ENCODE assay signal across 22 cellular contexts in genomic region chr1:7664147-7664892, GRCh38.
DNase-seq lines count a peak whose midpoint lies in the region; ATAC-seq and TF ChIP-seq lines count a peak whose summit lies in the region.
"Had no signal": no experiment of that assay in that cellular context is flagged by ENCODE, and none has a peak within 500 bp of the region (broad histone marks: within the 10 kb centered on the region; RNA-seq: fewer than 3 reads in every experiment).

No MANE protein-coding gene starts in this region.

- H3K36me3 ChIP-seq in heart right ventricle (no peaks in the 10 kb centered on the region), neuronal stem cell (replicated peaks in 1 of 2; ENCODE audit: control insufficient read depth in 2 of 2, insufficient read depth in 2 of 2, low read length in 2 of 2) (no peaks in the 10 kb centered on the region), osteoblast (ENCODE audit: insufficient read depth, low read length) (no peaks in the 10 kb centered on the region)
- H3K36me3 ChIP-seq in BLaER1 treated with 17β-estradiol and CSF1 and Interleukin-3, amounts not matched to agents 10 nM and 100 nM = no peaks in the 10 kb centered on the region
- H3K36me3 ChIP-seq: BE2C had no signal

- intact Hi-C loops in right cardiac atrium (cut with DNase I) (loop anchor here in 1 of 4 donors (10.0 kb wide), 1 partner anchor 240 kb away; no protein-coding TSS in a partner anchor), heart right ventricle (cut with DNase I) (loop anchor here in 1 of 10 donors (10.0 kb wide), 1 partner anchor 240 kb away; no protein-coding TSS in a partner anchor)

- H2AFZ ChIP-seq in neuronal stem cell (ENCODE audit: low read length) = no peak overlapping the region
- H2AFZ ChIP-seq in osteoblast (ENCODE audit: low read length) = no peak overlapping the region

- peak overlapping the region; percentile 47 for H2BK120ac ChIP-seq in neuronal stem cell (ENCODE audit: low read depth, low read length)

- H2BK5ac ChIP-seq in neuronal stem cell (ENCODE audit: low read length) = peak overlapping the region; percentile 29

- no peaks in the 10 kb centered on the region; a peak in 1 of 22 replicates for H4K20me1 ChIP-seq in BLaER1 treated with 17β-estradiol and CSF1 and Interleukin-3, amounts not matched to agents 10 nM and 100 nM
- no peaks in the 10 kb centered on the region for H4K20me1 ChIP-seq in osteoblast (ENCODE audit: insufficient read depth, low read length)

- H3K4me3 ChIP-seq in right cardiac atrium (ENCODE audit: low read length) (no peak overlapping the region), heart right ventricle (no peak overlapping the region), neuronal stem cell (ENCODE audit: low read length in 2 of 2) (no peak overlapping the region), osteoblast (ENCODE audit: insufficient read depth, low read length) (no peak overlapping the region)
- H3K4me3 ChIP-seq in BLaER1 treated with 17β-estradiol and CSF1 and Interleukin-3, amounts not matched to agents 10 nM and 100 nM = no peak overlapping the region
- H3K4me3 ChIP-seq: GM12878 had no signal

- no peak overlapping the region for H3K14ac ChIP-seq in neuronal stem cell (ENCODE audit: low read length)

- H3K27me3 ChIP-seq in right cardiac atrium (ENCODE audit: control insufficient read depth, insufficient read depth) = no peaks in the 10 kb centered on the region
- H3K27me3 ChIP-seq in heart right ventricle = peaks cover 0 to 4% (median 0%) of the 10 kb centered on the region in 7 donors
- H3K27me3 ChIP-seq in BLaER1 treated with 17β-estradiol and CSF1 and Interleukin-3, amounts not matched to agents 10 nM and 100 nM = no peaks in the 10 kb centered on the region
- H3K27me3 ChIP-seq in neuronal stem cell (ENCODE audit: control insufficient read depth in 3 of 3, insufficient read depth in 3 of 3, low read depth in 1 of 3, low read length in 3 of 3) = peaks cover 0 to 7% (median 0%) of the 10 kb centered on the region in 3 experiments
- no peaks in the 10 kb centered on the region for H3K27me3 ChIP-seq in osteoblast (ENCODE audit: insufficient read depth, low read length)
- H3K27me3 ChIP-seq: BE2C had no signal

- H3K23ac ChIP-seq in neuronal stem cell (ENCODE audit: low read depth, low read length, poor library complexity) = peak overlapping the region; percentile 65

- peak overlapping the region; percentile 75 for H2AK5ac ChIP-seq in neuronal stem cell (ENCODE audit: low read depth, low read length)

- H4K8ac ChIP-seq in neuronal stem cell (ENCODE audit: low read depth, low read length) = no peak overlapping the region

- no peak overlapping the region for H3K27ac ChIP-seq in right cardiac atrium (ENCODE audit: low read length)
- no peak overlapping the region for H3K27ac ChIP-seq in heart right ventricle
- no peak overlapping the region for H3K27ac ChIP-seq in BLaER1 treated with 17β-estradiol and CSF1 and Interleukin-3, amounts not matched to agents 10 nM and 100 nM
- no peak overlapping the region for H3K27ac ChIP-seq in neuronal stem cell (replicated peaks; ENCODE audit: low read length)
- no peak overlapping the region for H3K27ac ChIP-seq in osteoblast (ENCODE audit: low read depth, low read length)

- H2BK15ac ChIP-seq in neuronal stem cell (ENCODE audit: low read length) = no peak overlapping the region

- H3K4me2 ChIP-seq in BLaER1 treated with 17β-estradiol and CSF1 and Interleukin-3, amounts not matched to agents 10 nM and 100 nM = peak overlapping the region in 8 of 11 experiments; percentile 28 to 81 (median 72); a peak in 12 of 22 replicates
- H3K4me2 ChIP-seq in neuronal stem cell (ENCODE audit: insufficient read depth, low read length, poor library complexity, severe bottlenecking) (no peak overlapping the region), osteoblast (ENCODE audit: insufficient read depth, low read length) (no peak overlapping the region)

- no peak overlapping the region for H3K9ac ChIP-seq in BLaER1 treated with 17β-estradiol and CSF1 and Interleukin-3, amounts not matched to agents 10 nM and 100 nM
- peak overlapping the region; percentile 21 for H3K9ac ChIP-seq in neuronal stem cell (ENCODE audit: low read depth, low read length, poor library complexity)

- no peak overlapping the region for H3K4ac ChIP-seq in neuronal stem cell (ENCODE audit: low read length)

- H3K4me1 ChIP-seq in right cardiac atrium (ENCODE audit: control insufficient read depth, insufficient read depth, low read length) (no peaks in the 10 kb centered on the region), heart right ventricle (peaks cover 0 to 6% (median 3%) of the 10 kb centered on the region in 9 donors), neuronal stem cell (ENCODE audit: control insufficient read depth in 2 of 2, insufficient read depth in 1 of 2, low read depth in 1 of 2, low read length in 2 of 2) (peaks cover 15 to 19% of the 10 kb centered on the region in 2 donors), osteoblast (ENCODE audit: insufficient read depth, low read length) (no peaks in the 10 kb centered on the region)
- H3K4me1 ChIP-seq in BLaER1 treated with 17β-estradiol and CSF1 and Interleukin-3, amounts not matched to agents 10 nM and 100 nM = peaks cover 0 to 60% (median 33%) of the 10 kb centered on the region in 10 experiments; a peak in 17 of 20 replicates

- ATAC-seq in right cardiac atrium (no peak), heart right ventricle (no peak), HG02623 (IDR thresholded peaks at IDR 0.05; ENCODE audit: unreplicated experiment) (no peak)
- ATAC-seq: GM12878 had no signal

- H3K18ac ChIP-seq in neuronal stem cell (ENCODE audit: low read length) = peak overlapping the region; percentile 57

- no peaks in the 10 kb centered on the region for H3K79me2 ChIP-seq in osteoblast (ENCODE audit: insufficient read depth, low read length)

- no peak for TF ChIP-seq CTCF in heart right ventricle (IDR thresholded peaks at IDR 0.05)
- no peak for TF ChIP-seq CTCF in osteoblast (IDR thresholded peaks at IDR 0.05; ENCODE audit: extremely low read depth, low read depth, low read length)

- H4K91ac ChIP-seq in neuronal stem cell (ENCODE audit: low read depth, low read length, poor library complexity) = no peak overlapping the region

- peak overlapping the region; percentile 58 for H2BK12ac ChIP-seq in neuronal stem cell (ENCODE audit: low read length)

- H3K9me3 ChIP-seq in right cardiac atrium (ENCODE audit: control insufficient read depth, low read length) = no peaks in the 10 kb centered on the region
- no peaks in the 10 kb centered on the region for H3K9me3 ChIP-seq in heart right ventricle
- no peaks in the 10 kb centered on the region for H3K9me3 ChIP-seq in BLaER1 treated with 17β-estradiol and CSF1 and Interleukin-3, amounts not matched to agents 10 nM and 100 nM (replicated peaks in 1 of 11)
- no peaks in the 10 kb centered on the region for H3K9me3 ChIP-seq in neuronal stem cell (replicated peaks in 1 of 2; ENCODE audit: control insufficient read depth in 2 of 2, insufficient read depth in 1 of 2, low read depth in 1 of 2, low read length in 2 of 2)
- no peaks in the 10 kb centered on the region for H3K9me3 ChIP-seq in osteoblast (ENCODE audit: low read depth, low read length)
- H3K9me3 ChIP-seq: BE2C had no signal

- 86% methylated on average over 48 of the region's 48 CpGs for WGBS in right cardiac atrium
- 87 to 90% methylated on average over 48 of the region's 48 CpGs for WGBS in heart right ventricle, 2 donors
- WGBS in neuronal stem cell (ENCODE audit: extremely low coverage in 2 of 2, insufficient read length in 2 of 2, insufficient replicate concordance in 1 of 2), 2 donors = no CpG with 5 or more reads among the region's 48 CpGs

- H3K79me1 ChIP-seq in neuronal stem cell (ENCODE audit: low read depth, low read length) = no peaks in the 10 kb centered on the region

- DNase-seq in right cardiac atrium (peak in 2 of 3 donors; percentile 38 to 50), heart right ventricle (no peak), neuronal stem cell (ENCODE audit: low spot score) (no peak), osteoblast (ENCODE audit: insufficient read length, low spot score, missing footprints) (no peak)
- DNase-seq: 8988T; ACHN; BE2C; C1 segment of cervical spinal cord; CD4-positive, alpha-beta memory T cell; CD4-positive, CD25-positive, alpha-beta regulatory T cell; CD8-positive, alpha-beta memory T cell; COR-L47; DMS 273 treated with DMSO at 0.1 percent for 48 hours; DMS153; DMS53; DMS79; DND-41; EL; GDM1 had no signal

Comparison
In these comparisons a context has a peak if more than half of its experiments do, and no peak if none do; other contexts are left out.
1. DNase-seq: peak in right cardiac atrium (2 of 3); none in heart right ventricle (0 of 2), neuronal stem cell (single experiment) and osteoblast (single experiment).
2. H3K4me2 ChIP-seq: peak in BLaER1 treated with 17β-estradiol and CSF1 and Interleukin-3, amounts not matched to agents 10 nM and 100 nM (8 of 11); none in neuronal stem cell (single experiment) and osteoblast (single experiment).